ENCODE assay signal across 8 cellular contexts in genomic region chr21:31732891-31733520, GRCh38. TPM values are rescaled to one million over a fixed set of nuclear protein-coding genes. Genes with fewer than 3 reads are reported as not detected.
DNase-seq lines count a peak whose midpoint lies in the region; ATAC-seq and TF ChIP-seq lines count a peak whose summit lies in the region.

No MANE protein-coding gene starts in this region.

- H3K27ac Mint-ChIP-seq in effector memory CD8-positive, alpha-beta T cell = no peak overlapping the region
- no peak overlapping the region for H3K27ac Mint-ChIP-seq in Calu3 (ENCODE audit: unreplicated experiment)

- peaks cover 45% of the 10 kb centered on the region for H3K79me2 ChIP-seq in ACC112 (ENCODE audit: control insufficient read depth, insufficient read depth, low read length, unreplicated experiment)

- TF ChIP-seq POLR2A in ovary (IDR thresholded peaks at IDR 0.05) = no peak

- H3K4me3 Mint-ChIP-seq in effector memory CD8-positive, alpha-beta T cell = no peak overlapping the region
- H3K4me3 Mint-ChIP-seq in Calu3 (ENCODE audit: low read depth, unreplicated experiment) = no peak overlapping the region

- POLR2A ChIA-PET in RWPE1 (lab: Yijun Ruan, JAX; ENCODE audit: low non-redundant PET) = interaction anchor here (0.6 to 1.0 kb wide), 4 partner anchors 9 to 127 kb away, joined by 3 read pairs; no protein-coding TSS in a partner anchor

- peak overlapping the region; percentile 69 for H3K27ac ChIP-seq in ACC112 (ENCODE audit: low read depth, low read length)
- H3K27ac ChIP-seq in RWPE1 = peak overlapping the region; percentile 95
- peak overlapping the region in 1 of 2 donors; percentile 58 for H3K27ac ChIP-seq in ovary

- no peak for TF ChIP-seq EP300 in ovary (IDR thresholded peaks at IDR 0.05)

- BruUV-seq in Calu3 (replicated peaks; lab: Mats Ljungman, UMichigan) = no TSS peak

- no peaks in the 10 kb centered on the region for H3K9me3 ChIP-seq in ovary

- 47 to 48% (median 48%) methylated on average over 9 of the region's 9 CpGs for WGBS in ovary, 3 donors

- DNase-seq in RWPE1 (ENCODE audit: low spot score) (peak; percentile 18), ovary (peak in 3 of 5 donors; percentile 27 to 41 (median 33)), NCI-H128 (lab: John Stamatoyannopoulos, UW; ENCODE audit: unreplicated experiment) (no peak), GM13977 (ENCODE audit: low spot score) (no peak), Calu3 (no peak)
- DNase-seq in effector memory CD8-positive, alpha-beta T cell = peak in 2 of 3 experiments; percentile 3 to 9

- no peaks in the 10 kb centered on the region for H3K36me3 ChIP-seq in ACC112 (ENCODE audit: insufficient read depth, low read length)
- H3K36me3 ChIP-seq in ovary = no peaks in the 10 kb centered on the region

- H3K27me3 Mint-ChIP-seq in effector memory CD8-positive, alpha-beta T cell = no peaks in the 10 kb centered on the region
- no peaks in the 10 kb centered on the region for H3K27me3 Mint-ChIP-seq in Calu3 (ENCODE audit: unreplicated experiment)

- no peaks in the 10 kb centered on the region for H3K9me3 Mint-ChIP-seq in effector memory CD8-positive, alpha-beta T cell
- H3K9me3 Mint-ChIP-seq in Calu3 (ENCODE audit: low read depth, unreplicated experiment) = no peaks in the 10 kb centered on the region

- H2AFZ ChIP-seq in ACC112 (ENCODE audit: low read length, unreplicated experiment) = peak overlapping the region; percentile 95

- in situ Hi-C loops in GM13977 (cut with MboI; ENCODE audit: low pct_unique_long_range_greater_than_20kb, low sequenced_read_pairs, unreplicated experiment) = no loop called here

- CTCF ChIA-PET in RWPE1 (lab: Yijun Ruan, JAX) (no interaction called here), Calu3 (lab: Charles Lee) (interaction anchor here (0.6 kb wide), 1 partner anchor 546 kb away, joined by 3 read pairs; the partner anchor contains the start of gene MIS18A)

- intact Hi-C loops in ovary (cut with DNase I) (loop anchor here in 2 of 4 donors (5.0 to 10.0 kb wide), 2 partner anchors 66 to 68 kb away; no protein-coding TSS in a partner anchor), Calu3 (cut with micrococcal nuclease; ENCODE audit: unreplicated experiment) (no loop called here)

- no peak for ATAC-seq in effector memory CD8-positive, alpha-beta T cell (replicated peaks)

- peaks cover 3% of the 10 kb centered on the region for H3K36me3 Mint-ChIP-seq in effector memory CD8-positive, alpha-beta T cell (ENCODE audit: insufficient read depth)
- H3K36me3 Mint-ChIP-seq in Calu3 (ENCODE audit: insufficient read depth, unreplicated experiment) = peaks cover 18% of the 10 kb centered on the region

- peaks cover 34% of the 10 kb centered on the region for H3K4me1 ChIP-seq in ACC112 (ENCODE audit: control insufficient read depth, insufficient read depth, low read length, unreplicated experiment)
- H3K4me1 ChIP-seq in ovary (ENCODE audit: insufficient read depth) = peaks cover 12% of the 10 kb centered on the region

- peaks cover 0 to 9% of the 10 kb centered on the region in 2 donors for H3K4me1 Mint-ChIP-seq in effector memory CD8-positive, alpha-beta T cell (ENCODE audit: low read depth in 2 of 2)
- no peaks in the 10 kb centered on the region for H3K4me1 Mint-ChIP-seq in Calu3 (ENCODE audit: low read depth, unreplicated experiment)

- H3K4me3 ChIP-seq in ACC112 (ENCODE audit: low read depth, low read length) (peak overlapping the region; percentile 88), GM08714 (ENCODE audit: low read length) (peak overlapping the region; percentile 63; the same call in 1 of the 2 replicates), ovary (peak overlapping the region; percentile 41)

- TF ChIP-seq CTCF in RWPE1 (conservative IDR thresholded peaks at IDR 0.05; ENCODE audit: low read depth) = no peak
- no peak for TF ChIP-seq CTCF in ovary (IDR thresholded peaks at IDR 0.05)
- no peak for TF ChIP-seq CTCF in GM13977 (IDR thresholded peaks at IDR 0.05; ENCODE audit: extremely low read depth, insufficient read depth, missing control alignments)
- TF ChIP-seq CTCF in Calu3 (IDR thresholded peaks at IDR 0.05; ENCODE audit: unreplicated experiment) = no peak

- no peaks in the 10 kb centered on the region for H3K27me3 ChIP-seq in ACC112 (ENCODE audit: insufficient read depth, low read length)
- no peaks in the 10 kb centered on the region for H3K27me3 ChIP-seq in ovary

RNA-seq across cellular contexts. Expression of gene SCAF4, which starts 1.1 kb away (rescaled TPM):
- 10 to 100 TPM; 12.2 to 41.7 (median 29.1) TPM for total RNA-seq in ovary
- polyA plus RNA-seq in ovary = 10 to 100 TPM; 14.6 to 26.6 TPM
- 30.8 and 31.2 TPM in 2 replicates for total RNA-seq in Calu3 (2022)

Comparison
In these comparisons a context has a peak if more than half of its experiments do, and no peak if none do; other contexts are left out.
1. DNase-seq: peak in RWPE1 (single experiment), effector memory CD8-positive, alpha-beta T cell (2 of 3) and ovary (3 of 5); none in NCI-H128 (single experiment), GM13977 (single experiment) and Calu3 (single experiment).
2. Peak in every context shown above with its lines, with median percentiles within 50 percentile points of each other: H3K4me3 ChIP-seq.